ENCODE assay signal across 16 cellular contexts in the genomic region with DNA sequence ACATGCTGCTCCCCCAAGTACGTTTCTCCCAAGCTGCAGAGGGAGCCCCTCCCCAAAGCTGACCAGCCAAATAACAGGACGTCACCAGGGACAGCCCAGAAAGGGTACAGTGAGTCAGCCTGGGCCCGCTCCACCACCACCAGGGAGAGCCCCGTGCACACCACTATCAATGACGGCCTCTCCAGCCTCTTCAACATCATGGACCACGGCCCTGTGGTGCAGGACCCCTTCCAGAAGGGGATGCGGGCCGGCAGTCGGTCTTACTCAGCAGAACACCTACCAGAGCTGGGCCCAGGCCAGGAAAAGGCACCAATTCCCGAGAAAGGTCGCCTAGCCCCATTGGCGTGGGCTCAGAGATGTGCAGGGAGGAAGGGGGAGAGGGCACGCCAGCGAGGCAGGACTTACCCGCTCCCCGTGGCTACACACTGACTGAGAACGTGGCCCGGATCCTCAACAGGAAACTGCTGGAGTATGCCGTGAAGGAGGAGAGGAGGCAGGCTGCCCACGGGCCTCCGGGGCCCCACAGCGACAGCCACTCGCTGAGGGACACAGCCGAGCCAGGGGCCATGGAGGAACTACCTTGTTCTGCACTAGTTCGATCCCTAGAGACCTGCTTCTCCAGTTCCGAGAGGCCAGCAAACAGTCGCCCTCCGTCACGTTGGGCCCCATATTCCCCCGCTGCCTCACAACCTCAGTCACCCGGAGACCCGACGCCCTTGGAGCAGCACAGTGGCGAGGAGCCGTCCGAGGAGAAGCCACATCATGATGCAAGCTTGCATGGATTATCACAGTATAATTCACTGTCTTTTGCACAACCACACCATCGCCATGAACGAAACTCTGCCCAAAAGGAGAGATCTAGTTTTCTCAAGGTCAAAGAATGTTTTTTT.
A peak's percentile ranks its signal among the peaks of the same experiment; 100 is the strongest.
DNase-seq lines count a peak whose midpoint lies in the region; ATAC-seq and TF ChIP-seq lines count a peak whose summit lies in the region.
"Had no signal": no experiment of that assay in that cellular context is flagged by ENCODE, and none has a peak within 500 bp of the region (broad histone marks: within the 10 kb centered on the region; RNA-seq: fewer than 3 reads in every experiment).

No MANE protein-coding gene starts in this region.

- no peaks in the 10 kb centered on the region for H3K27me3 ChIP-seq in fibroblast of lung (ENCODE audit: control insufficient read depth, insufficient read depth, low read length)
- no peaks in the 10 kb centered on the region for H3K27me3 ChIP-seq in vagina
- H3K27me3 ChIP-seq: MG63 had no signal

- H3K27ac ChIP-seq in fibroblast of lung (ENCODE audit: insufficient read depth, low read length) (no peak overlapping the region), vagina (no peak overlapping the region)

- TF ChIP-seq POLR2A in vagina (IDR thresholded peaks at IDR 0.05) = no peak

- H3K9ac ChIP-seq in fibroblast of lung (ENCODE audit: insufficient read depth, low read length) = no peak overlapping the region

- no peak overlapping the region for H2AFZ ChIP-seq in fibroblast of lung (ENCODE audit: low read length)

- no peak overlapping the region for H3K4me2 ChIP-seq in fibroblast of lung (ENCODE audit: extremely low read depth, insufficient read depth, low read length)

- H3K9me3 ChIP-seq in fibroblast of lung (ENCODE audit: control insufficient read depth, insufficient read depth, low read depth, low read length) = no peaks in the 10 kb centered on the region
- H3K9me3 ChIP-seq in vagina = no peaks in the 10 kb centered on the region
- H3K9me3 ChIP-seq: MG63 had no signal

- H3K36me3 ChIP-seq in fibroblast of lung (ENCODE audit: control insufficient read depth, insufficient read depth, low read length) = no peaks in the 10 kb centered on the region
- no peaks in the 10 kb centered on the region for H3K36me3 ChIP-seq in vagina
- H3K36me3 ChIP-seq: MG63 had no signal

- H3K4me1 ChIP-seq in fibroblast of lung (ENCODE audit: control insufficient read depth, extremely low read depth, insufficient read depth, low read length) (no peaks in the 10 kb centered on the region), vagina (no peaks in the 10 kb centered on the region)

- intact Hi-C loops in cardiac septum (cut with DNase I) = no loop called here
- intact Hi-C loops in left cardiac atrium (cut with DNase I) = no loop called here
- intact Hi-C loops in posterior vena cava (cut with DNase I) = no loop called here
- intact Hi-C loops in vagina (cut with DNase I) = no loop called here

- in situ Hi-C loops in ACHN (cut with HindIII; ENCODE audit: low pct_ligation_motif_present, low pct_unique_long_range_greater_than_20kb, low sequenced_read_pairs) = no loop called here

- TF ChIP-seq CTCF in fibroblast of lung (conservative IDR thresholded peaks at IDR 0.05 in 1 of 2, IDR thresholded peaks at IDR 0.05 in 1 of 2; ENCODE audit: low read depth in 1 of 2, low read length in 2 of 2) (no peak), vagina (IDR thresholded peaks at IDR 0.05) (no peak)

- no peaks in the 10 kb centered on the region for H3K79me2 ChIP-seq in fibroblast of lung (ENCODE audit: control insufficient read depth, insufficient read depth, low read length)

- peak; percentile 73 for DNase-seq in cardiac septum (ENCODE audit: low spot score)
- no peak for DNase-seq in left cardiac atrium
- peak; percentile 4 to 44 for DNase-seq in fibroblast of lung (ENCODE audit: low read depth in 2 of 2)
- peak; percentile 67 for DNase-seq in posterior vena cava (ENCODE audit: low spot score)
- DNase-seq in anterior cingulate cortex (lab: John Stamatoyannopoulos, UW) = no peak
- no peak for DNase-seq in ACHN
- DNase-seq in NCI-H82 treated with DMSO at 0.1 percent for 48 hours (lab: John Stamatoyannopoulos, UW; ENCODE audit: unreplicated experiment) = no peak
- DNase-seq in vagina (ENCODE audit: extremely low spot score in 2 of 2) = no peak
- DNase-seq: C1 segment of cervical spinal cord, EL, MG63, NCI-H1092 treated with DMSO at 0.1 percent for 48 hours, NCI-H1694, NCI-H446, NCI-H748 treated with DMSO at 0.1 percent for 48 hours had no signal

- H3K4me3 ChIP-seq in fibroblast of lung (replicated peaks in 1 of 4; ENCODE audit: control extremely low read depth in 1 of 4, insufficient read depth in 1 of 4, low read depth in 3 of 4, low read length in 4 of 4) = no peak overlapping the region
- no peak overlapping the region for H3K4me3 ChIP-seq in vagina
- H3K4me3 ChIP-seq: MG63 had no signal

- H4K20me1 ChIP-seq in fibroblast of lung (ENCODE audit: control insufficient read depth, extremely low read depth, insufficient read depth, low read length) = no peaks in the 10 kb centered on the region

- ATAC-seq in left cardiac atrium = no peak
- ATAC-seq: Panc1 had no signal

Comparison
In these comparisons a context has a peak if more than half of its experiments do, and no peak if none do; other contexts are left out.
1. DNase-seq: peak in cardiac septum (single experiment), fibroblast of lung (2 of 2) and posterior vena cava (single experiment); none in left cardiac atrium (single experiment), anterior cingulate cortex (0 of 58), ACHN (single experiment), NCI-H82 treated with DMSO at 0.1 percent for 48 hours (single experiment) and vagina (0 of 2).